ENCODE assay signal across 1 cellular context in the genomic region with DNA sequence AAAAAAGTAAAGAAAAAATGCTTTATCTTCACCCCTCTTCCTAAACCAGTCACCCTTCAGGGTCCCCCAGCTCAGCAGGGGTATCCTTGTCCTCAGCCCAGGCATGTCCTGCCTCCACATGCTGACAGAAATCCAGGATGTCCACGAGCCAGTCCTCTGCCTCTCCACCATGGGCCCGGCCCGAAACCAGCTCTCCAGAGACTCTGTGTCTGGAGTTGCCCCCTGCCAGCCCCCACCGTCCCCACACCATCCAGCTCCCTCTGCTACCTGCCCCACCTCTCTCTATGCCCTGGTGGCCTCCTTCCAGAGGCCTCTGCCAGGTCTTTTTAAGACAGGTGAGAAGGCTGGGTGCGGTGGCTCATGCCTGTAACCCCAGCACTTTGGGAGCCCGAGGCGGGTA.
TF ChIP-seq lines count a peak whose summit lies in the region.

No MANE protein-coding gene starts in this region.

TF ChIP-seq in K562, 482 proteins besides CTCF, POLR2A, EP300 and RAD21:
- TF ChIP-seq CBX8 (IDR thresholded peaks at IDR 0.05; ENCODE audit: borderline replicate concordance, extremely low read depth, low read depth, low read length, poor library complexity, severe bottlenecking) = no peak
- TF ChIP-seq POLR3A (IDR thresholded peaks at IDR 0.05; ENCODE audit: borderline replicate concordance, extremely low read depth, insufficient read depth, insufficient read length) = peak; percentile 48
